2 cellular contexts compared by ENCODE assay signal in the genomic region with DNA sequence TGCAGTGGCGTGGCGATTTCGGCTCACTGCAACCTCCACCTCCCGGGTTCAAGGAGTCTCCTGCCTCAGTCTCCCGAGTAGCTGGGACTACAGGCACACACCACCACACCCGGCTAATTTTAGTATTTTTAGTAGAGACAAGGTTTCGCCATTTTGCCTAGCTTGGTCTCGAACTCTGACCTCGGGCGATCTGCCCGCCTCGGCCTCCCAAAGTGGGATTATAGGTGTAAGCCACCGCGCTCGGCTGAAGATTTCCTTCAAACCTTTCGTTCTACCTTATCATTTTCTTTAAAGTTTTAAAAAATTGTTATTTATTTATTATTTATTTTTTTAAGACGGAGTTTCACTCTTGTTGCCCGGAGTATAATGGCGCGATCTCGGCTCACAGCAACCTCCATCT.
TF ChIP-seq lines count a peak whose summit lies in the region.

No MANE protein-coding gene starts in this region.

TF ChIP-seq in HCT116, 20 proteins besides CTCF, POLR2A, EP300 and RAD21:
- TF ChIP-seq EZH2 (IDR thresholded peaks at IDR 0.05) (no peak), ZFX (IDR thresholded peaks at IDR 0.05) (no peak), YY1 (IDR thresholded peaks at IDR 0.05; ENCODE audit: extremely low read depth, insufficient replicate concordance, low read depth, low read length) (no peak), ZNF274 (IDR thresholded peaks at IDR 0.05; ENCODE audit: low read depth, low read length) (no peak), EZH2phosphoT487 (IDR thresholded peaks at IDR 0.05; ENCODE audit: borderline replicate concordance) (no peak), SIN3A (IDR thresholded peaks at IDR 0.05; ENCODE audit: low read depth) (no peak), FOSL1 (IDR thresholded peaks at IDR 0.05; ENCODE audit: low read depth) (no peak), CEBPB (IDR thresholded peaks at IDR 0.05; ENCODE audit: low read depth) (no peak), CBX3 (IDR thresholded peaks at IDR 0.05; ENCODE audit: low read depth) (no peak), ELF1 (IDR thresholded peaks at IDR 0.05; ENCODE audit: borderline replicate concordance, low read depth) (no peak), SP1 (IDR thresholded peaks at IDR 0.05; ENCODE audit: low read depth) (no peak)
- TF ChIP-seq, protein P1, sequence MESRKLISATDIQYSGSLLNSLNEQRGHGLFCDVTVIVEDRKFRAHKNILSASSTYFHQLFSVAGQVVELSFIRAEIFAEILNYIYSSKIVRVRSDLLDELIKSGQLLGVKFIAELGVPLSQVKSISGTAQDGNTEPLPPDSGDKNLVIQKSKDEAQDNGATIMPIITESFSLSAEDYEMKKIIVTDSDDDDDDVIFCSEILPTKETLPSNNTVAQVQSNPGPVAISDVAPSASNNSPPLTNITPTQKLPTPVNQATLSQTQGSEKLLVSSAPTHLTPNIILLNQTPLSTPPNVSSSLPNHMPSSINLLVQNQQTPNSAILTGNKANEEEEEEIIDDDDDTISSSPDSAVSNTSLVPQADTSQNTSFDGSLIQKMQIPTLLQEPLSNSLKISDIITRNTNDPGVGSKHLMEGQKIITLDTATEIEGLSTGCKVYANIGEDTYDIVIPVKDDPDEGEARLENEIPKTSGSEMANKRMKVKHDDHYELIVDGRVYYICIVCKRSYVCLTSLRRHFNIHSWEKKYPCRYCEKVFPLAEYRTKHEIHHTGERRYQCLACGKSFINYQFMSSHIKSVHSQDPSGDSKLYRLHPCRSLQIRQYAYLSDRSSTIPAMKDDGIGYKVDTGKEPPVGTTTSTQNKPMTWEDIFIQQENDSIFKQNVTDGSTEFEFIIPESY (IDR thresholded peaks at IDR 0.05; ENCODE audit: extremely low read depth, insufficient replicate concordance, low read length), result no peak

TF ChIP-seq in K562, 482 proteins besides CTCF, POLR2A, EP300 and RAD21:
- no peak for TF ChIP-seq MTA2 (IDR thresholded peaks at IDR 0.05; ENCODE audit: low read depth)
- TF ChIP-seq E2F3 (CRISPR knock-in tag; IDR thresholded peaks at IDR 0.05), result no peak
- TF ChIP-seq, protein P2, sequence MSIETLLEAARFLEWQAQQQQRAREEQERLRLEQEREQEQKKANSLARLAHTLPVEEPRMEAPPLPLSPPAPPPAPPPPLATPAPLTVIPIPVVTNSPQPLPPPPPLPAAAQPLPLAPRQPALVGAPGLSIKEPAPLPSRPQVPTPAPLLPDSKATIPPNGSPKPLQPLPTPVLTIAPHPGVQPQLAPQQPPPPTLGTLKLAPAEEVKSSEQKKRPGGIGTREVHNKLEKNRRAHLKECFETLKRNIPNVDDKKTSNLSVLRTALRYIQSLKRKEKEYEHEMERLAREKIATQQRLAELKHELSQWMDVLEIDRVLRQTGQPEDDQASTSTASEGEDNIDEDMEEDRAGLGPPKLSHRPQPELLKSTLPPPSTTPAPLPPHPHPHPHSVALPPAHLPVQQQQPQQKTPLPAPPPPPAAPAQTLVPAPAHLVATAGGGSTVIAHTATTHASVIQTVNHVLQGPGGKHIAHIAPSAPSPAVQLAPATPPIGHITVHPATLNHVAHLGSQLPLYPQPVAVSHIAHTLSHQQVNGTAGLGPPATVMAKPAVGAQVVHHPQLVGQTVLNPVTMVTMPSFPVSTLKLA (conservative IDR thresholded peaks at IDR 0.05), result no peak
- TF ChIP-seq, protein P3, sequence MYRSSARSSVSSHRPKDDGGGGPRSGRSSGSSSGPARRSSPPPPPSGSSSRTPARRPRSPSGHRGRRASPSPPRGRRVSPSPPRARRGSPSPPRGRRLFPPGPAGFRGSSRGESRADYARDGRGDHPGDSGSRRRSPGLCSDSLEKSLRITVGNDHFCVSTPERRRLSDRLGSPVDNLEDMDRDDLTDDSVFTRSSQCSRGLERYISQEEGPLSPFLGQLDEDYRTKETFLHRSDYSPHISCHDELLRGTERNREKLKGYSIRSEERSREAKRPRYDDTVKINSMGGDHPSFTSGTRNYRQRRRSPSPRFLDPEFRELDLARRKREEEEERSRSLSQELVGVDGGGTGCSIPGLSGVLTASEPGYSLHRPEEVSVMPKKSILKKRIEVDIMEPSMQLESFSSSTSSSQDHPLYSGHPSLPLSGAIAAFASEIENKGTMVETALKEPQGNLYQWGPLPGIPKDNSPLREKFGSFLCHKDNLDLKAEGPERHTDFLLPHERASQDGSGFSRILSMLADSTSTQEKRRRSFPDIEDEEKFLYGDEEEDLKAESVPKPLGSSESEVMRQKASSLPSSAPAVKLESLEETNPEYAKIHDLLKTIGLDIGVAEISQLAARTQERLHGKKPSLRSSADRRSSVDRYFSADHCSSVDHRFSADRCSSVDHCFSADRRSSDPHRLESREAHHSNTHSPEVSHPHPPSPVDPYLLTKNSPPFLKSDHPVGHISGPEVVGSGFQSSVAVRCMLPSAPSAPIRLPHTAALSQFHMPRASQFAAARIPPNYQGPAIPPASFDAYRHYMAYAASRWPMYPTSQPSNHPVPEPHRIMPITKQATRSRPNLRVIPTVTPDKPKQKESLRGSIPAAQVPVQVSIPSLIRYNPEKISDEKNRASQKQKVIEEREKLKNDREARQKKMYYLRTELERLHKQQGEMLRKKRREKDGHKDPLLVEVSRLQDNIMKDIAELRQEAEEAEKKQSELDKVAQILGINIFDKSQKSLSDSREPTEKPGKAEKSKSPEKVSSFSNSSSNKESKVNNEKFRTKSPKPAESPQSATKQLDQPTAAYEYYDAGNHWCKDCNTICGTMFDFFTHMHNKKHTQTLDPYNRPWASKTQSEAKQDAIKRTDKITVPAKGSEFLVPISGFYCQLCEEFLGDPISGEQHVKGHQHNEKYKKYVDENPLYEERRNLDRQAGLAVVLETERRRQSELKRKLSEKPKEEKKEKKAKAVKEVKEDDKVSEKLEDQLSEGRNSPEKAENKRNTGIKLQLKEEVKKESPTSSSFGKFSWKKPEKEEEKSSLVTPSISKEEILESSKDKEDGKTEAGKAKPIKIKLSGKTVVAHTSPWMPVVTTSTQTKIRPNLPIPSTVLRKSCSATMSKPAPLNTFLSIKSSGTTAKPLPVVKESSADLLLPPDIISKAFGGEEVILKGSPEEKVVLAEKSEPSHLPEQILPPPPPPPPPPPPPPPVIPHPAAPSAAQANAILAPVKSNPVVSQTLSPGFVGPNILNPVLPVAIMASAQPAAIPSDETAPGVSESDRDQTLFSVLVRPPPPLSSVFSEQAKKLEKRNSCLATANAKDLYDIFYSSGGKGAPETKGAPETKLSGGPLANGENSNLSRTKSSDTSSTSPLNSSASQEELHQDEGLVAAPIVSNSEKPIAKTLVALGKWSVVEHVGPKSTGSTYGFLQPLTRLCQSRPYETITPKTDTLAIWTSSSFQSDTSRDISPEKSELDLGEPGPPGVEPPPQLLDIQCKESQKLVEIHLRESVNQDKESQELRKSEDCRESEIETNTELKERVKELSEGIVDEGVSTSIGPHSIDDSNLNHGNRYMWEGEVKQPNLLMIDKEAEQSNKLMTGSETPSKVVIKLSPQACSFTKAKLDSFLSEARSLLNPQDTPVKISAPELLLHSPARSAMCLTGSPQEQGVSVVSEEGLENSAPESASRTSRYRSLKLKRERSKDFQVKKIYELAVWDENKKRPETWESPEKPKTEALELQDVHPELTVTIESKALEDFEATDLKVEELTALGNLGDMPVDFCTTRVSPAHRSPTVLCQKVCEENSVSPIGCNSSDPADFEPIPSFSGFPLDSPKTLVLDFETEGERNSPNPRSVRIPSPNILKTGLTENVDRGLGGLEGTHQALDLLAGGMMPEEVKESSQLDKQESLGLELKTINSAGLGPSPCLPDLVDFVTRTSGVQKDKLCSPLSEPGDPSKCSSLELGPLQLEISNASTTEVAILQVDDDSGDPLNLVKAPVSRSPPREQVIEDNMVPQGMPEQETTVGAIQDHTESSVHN (IDR thresholded peaks at IDR 0.05; ENCODE audit: borderline replicate concordance in 1 of 2, low read depth in 1 of 2), result no peak
- TF ChIP-seq, protein P4, sequence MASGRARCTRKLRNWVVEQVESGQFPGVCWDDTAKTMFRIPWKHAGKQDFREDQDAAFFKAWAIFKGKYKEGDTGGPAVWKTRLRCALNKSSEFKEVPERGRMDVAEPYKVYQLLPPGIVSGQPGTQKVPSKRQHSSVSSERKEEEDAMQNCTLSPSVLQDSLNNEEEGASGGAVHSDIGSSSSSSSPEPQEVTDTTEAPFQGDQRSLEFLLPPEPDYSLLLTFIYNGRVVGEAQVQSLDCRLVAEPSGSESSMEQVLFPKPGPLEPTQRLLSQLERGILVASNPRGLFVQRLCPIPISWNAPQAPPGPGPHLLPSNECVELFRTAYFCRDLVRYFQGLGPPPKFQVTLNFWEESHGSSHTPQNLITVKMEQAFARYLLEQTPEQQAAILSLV (tag; IDR thresholded peaks at IDR 0.05), result no peak
- TF ChIP-seq, protein P5, sequence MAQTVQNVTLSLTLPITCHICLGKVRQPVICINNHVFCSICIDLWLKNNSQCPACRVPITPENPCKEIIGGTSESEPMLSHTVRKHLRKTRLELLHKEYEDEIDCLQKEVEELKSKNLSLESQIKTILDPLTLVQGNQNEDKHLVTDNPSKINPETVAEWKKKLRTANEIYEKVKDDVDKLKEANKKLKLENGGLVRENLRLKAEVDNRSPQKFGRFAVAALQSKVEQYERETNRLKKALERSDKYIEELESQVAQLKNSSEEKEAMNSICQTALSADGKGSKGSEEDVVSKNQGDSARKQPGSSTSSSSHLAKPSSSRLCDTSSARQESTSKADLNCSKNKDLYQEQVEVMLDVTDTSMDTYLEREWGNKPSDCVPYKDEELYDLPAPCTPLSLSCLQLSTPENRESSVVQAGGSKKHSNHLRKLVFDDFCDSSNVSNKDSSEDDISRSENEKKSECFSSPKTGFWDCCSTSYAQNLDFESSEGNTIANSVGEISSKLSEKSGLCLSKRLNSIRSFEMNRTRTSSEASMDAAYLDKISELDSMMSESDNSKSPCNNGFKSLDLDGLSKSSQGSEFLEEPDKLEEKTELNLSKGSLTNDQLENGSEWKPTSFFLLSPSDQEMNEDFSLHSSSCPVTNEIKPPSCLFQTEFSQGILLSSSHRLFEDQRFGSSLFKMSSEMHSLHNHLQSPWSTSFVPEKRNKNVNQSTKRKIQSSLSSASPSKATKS (CRISPR knock-in tag; IDR thresholded peaks at IDR 0.05), result no peak
- TF ChIP-seq, protein P6, sequence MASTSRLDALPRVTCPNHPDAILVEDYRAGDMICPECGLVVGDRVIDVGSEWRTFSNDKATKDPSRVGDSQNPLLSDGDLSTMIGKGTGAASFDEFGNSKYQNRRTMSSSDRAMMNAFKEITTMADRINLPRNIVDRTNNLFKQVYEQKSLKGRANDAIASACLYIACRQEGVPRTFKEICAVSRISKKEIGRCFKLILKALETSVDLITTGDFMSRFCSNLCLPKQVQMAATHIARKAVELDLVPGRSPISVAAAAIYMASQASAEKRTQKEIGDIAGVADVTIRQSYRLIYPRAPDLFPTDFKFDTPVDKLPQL (IDR thresholded peaks at IDR 0.05; ENCODE audit: extremely low read depth, insufficient read length), result no peak
- no peak for TF ChIP-seq SIRT6 (IDR thresholded peaks at IDR 0.05; ENCODE audit: low read depth, low read length)
- no peak for TF ChIP-seq ZNF76 (CRISPR knock-in tag; IDR thresholded peaks at IDR 0.05; ENCODE audit: borderline replicate concordance)
- no peak for TF ChIP-seq PHB (CRISPR knock-in tag; IDR thresholded peaks at IDR 0.05)
- TF ChIP-seq SAFB (IDR thresholded peaks at IDR 0.05; ENCODE audit: borderline replicate concordance, low read depth, low read length), result no peak
- TF ChIP-seq, protein P7, sequence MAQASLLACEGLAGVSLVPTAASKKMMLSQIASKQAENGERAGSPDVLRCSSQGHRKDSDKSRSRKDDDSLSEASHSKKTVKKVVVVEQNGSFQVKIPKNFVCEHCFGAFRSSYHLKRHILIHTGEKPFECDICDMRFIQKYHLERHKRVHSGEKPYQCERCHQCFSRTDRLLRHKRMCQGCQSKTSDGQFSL (CRISPR knock-in tag; IDR thresholded peaks at IDR 0.05), result no peak
- TF ChIP-seq, protein P7 (tag; IDR thresholded peaks at IDR 0.05), result no peak
